1 cellular context compared by ENCODE assay signal in the genomic region with DNA sequence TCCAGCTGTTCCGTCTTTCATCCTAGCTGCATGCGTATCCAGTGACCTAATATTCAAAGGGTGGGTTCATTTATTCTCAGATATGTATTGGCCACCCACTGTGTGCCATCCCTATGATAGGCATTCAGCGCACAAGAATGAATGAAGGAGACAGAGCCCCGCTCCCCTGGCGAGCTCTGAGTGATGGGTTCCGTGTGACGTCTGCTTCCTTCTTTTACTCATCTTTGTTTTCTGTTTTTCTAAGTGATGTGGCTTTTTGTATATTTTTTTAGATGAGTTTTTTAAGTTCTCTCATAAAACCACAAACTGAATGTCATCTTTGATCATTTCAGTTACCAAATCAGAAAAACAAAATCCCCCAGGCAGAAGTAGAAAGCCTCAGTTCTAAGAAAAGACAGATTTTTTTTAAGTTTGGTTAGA.
TF ChIP-seq lines count a peak whose summit lies in the region.

No MANE protein-coding gene starts in this region.

TF ChIP-seq in WTC11, 78 proteins besides CTCF, POLR2A, EP300 and RAD21 (continued from another document):
- TF ChIP-seq, protein P1, sequence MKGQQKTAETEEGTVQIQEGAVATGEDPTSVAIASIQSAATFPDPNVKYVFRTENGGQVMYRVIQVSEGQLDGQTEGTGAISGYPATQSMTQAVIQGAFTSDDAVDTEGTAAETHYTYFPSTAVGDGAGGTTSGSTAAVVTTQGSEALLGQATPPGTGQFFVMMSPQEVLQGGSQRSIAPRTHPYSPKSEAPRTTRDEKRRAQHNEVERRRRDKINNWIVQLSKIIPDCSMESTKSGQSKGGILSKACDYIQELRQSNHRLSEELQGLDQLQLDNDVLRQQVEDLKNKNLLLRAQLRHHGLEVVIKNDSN (CRISPR knock-in tag; IDR thresholded peaks at IDR 0.05), result no peak
- no peak for TF ChIP-seq SMAD3 (CRISPR knock-in tag; IDR thresholded peaks at IDR 0.05; ENCODE audit: borderline replicate concordance)
- no peak for TF ChIP-seq MYBL2 (CRISPR knock-in tag; IDR thresholded peaks at IDR 0.05)
- TF ChIP-seq NR1H2 (CRISPR knock-in tag; IDR thresholded peaks at IDR 0.05), result no peak
- TF ChIP-seq, protein P2, sequence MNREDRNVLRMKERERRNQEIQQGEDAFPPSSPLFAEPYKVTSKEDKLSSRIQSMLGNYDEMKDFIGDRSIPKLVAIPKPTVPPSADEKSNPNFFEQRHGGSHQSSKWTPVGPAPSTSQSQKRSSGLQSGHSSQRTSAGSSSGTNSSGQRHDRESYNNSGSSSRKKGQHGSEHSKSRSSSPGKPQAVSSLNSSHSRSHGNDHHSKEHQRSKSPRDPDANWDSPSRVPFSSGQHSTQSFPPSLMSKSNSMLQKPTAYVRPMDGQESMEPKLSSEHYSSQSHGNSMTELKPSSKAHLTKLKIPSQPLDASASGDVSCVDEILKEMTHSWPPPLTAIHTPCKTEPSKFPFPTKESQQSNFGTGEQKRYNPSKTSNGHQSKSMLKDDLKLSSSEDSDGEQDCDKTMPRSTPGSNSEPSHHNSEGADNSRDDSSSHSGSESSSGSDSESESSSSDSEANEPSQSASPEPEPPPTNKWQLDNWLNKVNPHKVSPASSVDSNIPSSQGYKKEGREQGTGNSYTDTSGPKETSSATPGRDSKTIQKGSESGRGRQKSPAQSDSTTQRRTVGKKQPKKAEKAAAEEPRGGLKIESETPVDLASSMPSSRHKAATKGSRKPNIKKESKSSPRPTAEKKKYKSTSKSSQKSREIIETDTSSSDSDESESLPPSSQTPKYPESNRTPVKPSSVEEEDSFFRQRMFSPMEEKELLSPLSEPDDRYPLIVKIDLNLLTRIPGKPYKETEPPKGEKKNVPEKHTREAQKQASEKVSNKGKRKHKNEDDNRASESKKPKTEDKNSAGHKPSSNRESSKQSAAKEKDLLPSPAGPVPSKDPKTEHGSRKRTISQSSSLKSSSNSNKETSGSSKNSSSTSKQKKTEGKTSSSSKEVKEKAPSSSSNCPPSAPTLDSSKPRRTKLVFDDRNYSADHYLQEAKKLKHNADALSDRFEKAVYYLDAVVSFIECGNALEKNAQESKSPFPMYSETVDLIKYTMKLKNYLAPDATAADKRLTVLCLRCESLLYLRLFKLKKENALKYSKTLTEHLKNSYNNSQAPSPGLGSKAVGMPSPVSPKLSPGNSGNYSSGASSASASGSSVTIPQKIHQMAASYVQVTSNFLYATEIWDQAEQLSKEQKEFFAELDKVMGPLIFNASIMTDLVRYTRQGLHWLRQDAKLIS (CRISPR knock-in tag; IDR thresholded peaks at IDR 0.05; ENCODE audit: borderline replicate concordance), result no peak
- no peak for TF ChIP-seq ZSCAN18 (CRISPR knock-in tag; IDR thresholded peaks at IDR 0.05)
- TF ChIP-seq, protein P3, sequence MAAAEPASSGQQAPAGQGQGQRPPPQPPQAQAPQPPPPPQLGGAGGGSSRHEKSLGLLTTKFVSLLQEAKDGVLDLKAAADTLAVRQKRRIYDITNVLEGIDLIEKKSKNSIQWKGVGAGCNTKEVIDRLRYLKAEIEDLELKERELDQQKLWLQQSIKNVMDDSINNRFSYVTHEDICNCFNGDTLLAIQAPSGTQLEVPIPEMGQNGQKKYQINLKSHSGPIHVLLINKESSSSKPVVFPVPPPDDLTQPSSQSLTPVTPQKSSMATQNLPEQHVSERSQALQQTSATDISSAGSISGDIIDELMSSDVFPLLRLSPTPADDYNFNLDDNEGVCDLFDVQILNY (CRISPR knock-in tag; IDR thresholded peaks at IDR 0.05), result no peak
- TF ChIP-seq MXD4 (CRISPR knock-in tag; IDR thresholded peaks at IDR 0.05; ENCODE audit: borderline replicate concordance), result no peak
- TF ChIP-seq TP53 (CRISPR knock-in tag; IDR thresholded peaks at IDR 0.05), result no peak
